Comparison of ENCODE assay signal across 8 cellular contexts in the genomic region with DNA sequence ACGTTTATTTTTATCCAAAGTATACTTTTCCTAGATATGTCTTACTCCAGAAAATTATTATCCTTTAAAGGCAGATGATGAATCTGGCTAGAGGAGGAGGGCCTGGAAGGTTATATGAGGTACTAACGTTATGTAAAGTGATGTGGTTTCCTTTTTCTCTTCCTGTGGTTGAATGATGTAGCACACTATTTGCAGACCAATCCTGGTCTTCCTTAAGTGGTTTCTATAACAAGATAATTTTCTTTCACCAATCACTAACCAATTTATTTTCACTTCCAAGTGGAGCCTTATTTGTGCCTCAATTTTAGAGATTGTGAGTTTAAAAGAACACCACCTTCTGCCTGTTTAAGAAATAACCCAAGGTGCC.
DNase-seq lines count a peak whose midpoint lies in the region; ATAC-seq and TF ChIP-seq lines count a peak whose summit lies in the region.

No MANE protein-coding gene starts in this region.

- no peaks in the 10 kb centered on the region for H3K36me3 Mint-ChIP-seq in central memory CD8-positive, alpha-beta T cell (ENCODE audit: insufficient read depth)

- peak overlapping the region; percentile 55 for H3K27ac Mint-ChIP-seq in central memory CD8-positive, alpha-beta T cell (ENCODE audit: low read depth)

- H3K27ac ChIP-seq in substantia nigra (ENCODE audit: low read depth, low read length, poor library complexity, severe bottlenecking) (no peak overlapping the region), tibial artery (no peak overlapping the region)

- ATAC-seq in GM18511 (IDR thresholded peaks at IDR 0.05; ENCODE audit: unreplicated experiment) (peak; percentile 66), GM21737 (IDR thresholded peaks at IDR 0.05; ENCODE audit: unreplicated experiment) (peak; percentile 63)
- peak; percentile 45 for ATAC-seq in central memory CD8-positive, alpha-beta T cell (replicated peaks; ENCODE audit: extremely low read depth, poor library complexity, severe bottlenecking)

- no peak overlapping the region for H3K4me3 ChIP-seq in tibial artery

- intact Hi-C loops in tibial artery (cut with DNase I; ENCODE audit: low total_unique reads): no loop called here

- peaks cover 13% of the 10 kb centered on the region for H3K4me1 Mint-ChIP-seq in central memory CD8-positive, alpha-beta T cell

- DNase-seq in HT1080 (ENCODE audit: low read depth): peak; percentile 59
- DNase-seq in central memory CD8-positive, alpha-beta T cell (ENCODE audit: low spot score in 2 of 2): no peak
- DNase-seq in substantia nigra (lab: John Stamatoyannopoulos, UW): no peak
- DNase-seq in tibial artery: no peak
- DNase-seq in epidermal melanocyte (ENCODE audit: insufficient read length, low spot score): no peak
- no peak for DNase-seq in NCI-H1694 treated with DMSO at 0.1 percent for 48 hours (lab: John Stamatoyannopoulos, UW)

- H3K9me3 Mint-ChIP-seq in central memory CD8-positive, alpha-beta T cell: no peaks in the 10 kb centered on the region

- H3K9me3 ChIP-seq in tibial artery: no peaks in the 10 kb centered on the region

- no peaks in the 10 kb centered on the region for H3K36me3 ChIP-seq in tibial artery

- no peak overlapping the region for H3K4me3 Mint-ChIP-seq in central memory CD8-positive, alpha-beta T cell

- no peaks in the 10 kb centered on the region for H3K4me1 ChIP-seq in tibial artery

- TF ChIP-seq CTCF in tibial artery (IDR thresholded peaks at IDR 0.05): no peak

- no peaks in the 10 kb centered on the region for H3K27me3 Mint-ChIP-seq in central memory CD8-positive, alpha-beta T cell

- H3K27me3 ChIP-seq in tibial artery: no peaks in the 10 kb centered on the region
